2 cellular contexts compared by ENCODE assay signal in the genomic region with DNA sequence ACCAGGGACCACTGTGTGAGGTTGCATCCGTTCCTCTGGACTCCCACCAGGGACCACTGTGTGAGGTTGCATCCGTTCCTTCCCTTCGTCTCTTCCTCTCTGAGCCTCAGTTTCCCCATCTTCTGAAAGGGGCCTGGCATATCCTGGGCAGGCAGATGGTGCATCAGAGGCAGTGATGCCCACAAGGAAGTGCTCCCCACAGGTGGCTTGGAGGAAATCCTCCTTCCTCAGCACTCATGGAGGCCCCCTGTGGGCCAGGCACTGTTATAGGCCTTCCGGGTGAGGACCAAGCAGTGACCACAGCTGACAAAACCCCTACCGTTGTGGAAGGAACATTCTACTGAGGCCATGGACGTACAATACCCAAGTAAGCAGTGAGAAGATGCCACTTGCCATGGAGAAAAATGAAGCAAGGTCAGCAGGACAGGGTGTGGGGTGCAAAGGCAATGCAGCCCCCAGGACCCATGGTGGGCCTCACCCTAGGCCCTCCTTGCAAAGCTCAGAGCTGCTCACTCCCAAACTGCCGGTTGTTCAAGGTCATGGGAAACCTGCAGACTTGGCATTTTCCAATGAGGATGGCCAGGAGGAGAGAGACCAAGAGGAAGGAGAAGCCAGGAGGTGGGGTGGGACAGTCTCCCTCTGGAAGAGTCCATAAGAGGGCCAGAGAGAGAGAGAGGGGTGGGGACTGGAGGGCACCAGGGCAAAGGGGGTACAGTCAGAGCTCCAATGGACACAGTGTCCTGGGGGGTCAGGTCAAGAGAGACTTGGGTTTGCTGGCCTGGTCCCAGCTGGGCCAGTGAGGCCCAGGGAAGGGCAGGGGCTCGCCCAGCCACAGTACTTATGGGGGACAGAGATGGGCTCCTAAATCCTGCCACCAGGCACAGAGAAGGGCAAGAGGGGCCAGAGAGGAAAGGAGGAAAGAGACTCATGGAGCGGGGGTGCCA.
TF ChIP-seq lines count a peak whose summit lies in the region.

No MANE protein-coding gene starts in this region.

TF ChIP-seq in IMR-90, 13 proteins besides CTCF, POLR2A, EP300 and RAD21:
- no peak for TF ChIP-seq USF2 (IDR thresholded peaks at IDR 0.05; ENCODE audit: low read depth, low read length)
- no peak for TF ChIP-seq BHLHE40 (IDR thresholded peaks at IDR 0.05; ENCODE audit: low read depth, low read length)
- TF ChIP-seq MAZ (IDR thresholded peaks at IDR 0.05; ENCODE audit: borderline replicate concordance, low read depth, low read length): no peak
- TF ChIP-seq SMC3 (IDR thresholded peaks at IDR 0.05; ENCODE audit: low read depth, low read length): peak; percentile 22; the same call in 1 of the 2 replicates
- no peak for TF ChIP-seq CHD1 (IDR thresholded peaks at IDR 0.05; ENCODE audit: low read depth, low read length)
- TF ChIP-seq FOS (IDR thresholded peaks at IDR 0.05; ENCODE audit: low read depth, low read length): no peak
- TF ChIP-seq RCOR1 (IDR thresholded peaks at IDR 0.05; ENCODE audit: insufficient replicate concordance, low read length): no peak
TF ChIP-seq in IMR-90: peak in this region for 1.

TF ChIP-seq in GM12878, 131 proteins besides CTCF, POLR2A, EP300 and RAD21:
- TF ChIP-seq RUNX3 (IDR thresholded peaks at IDR 0.05; ENCODE audit: low read length) (no peak), IKZF1 (conservative IDR thresholded peaks at IDR 0.05) (0 out of 2 replicates have a peak, but pooled peaks have one; percentile 29), USF2 (IDR thresholded peaks at IDR 0.05; ENCODE audit: borderline replicate concordance, low read depth, low read length) (no peak)
